ENCODE assay signal across 28 cellular contexts in genomic region chr12:76288218-76288617, GRCh38.
"Had no signal": no experiment of that assay in that cellular context is flagged by ENCODE, and none has a peak within 500 bp of the region (broad histone marks: within the 10 kb centered on the region; RNA-seq: fewer than 3 reads in every experiment).

No MANE protein-coding gene starts in this region.

- DNase-seq: activated CD4-positive, alpha-beta memory T cell treated with anti-CD3 and anti-CD28 coated beads, Interleukin-2, amount 10 ng/mL, durations not matched to agents 7 days and 5 days; activated CD4-positive, alpha-beta T cell treated with anti-CD3 and anti-CD28 coated beads for 1 hour; activated CD4-positive, alpha-beta T cell treated with anti-CD3 and anti-CD28 coated beads for 48 hours; activated CD4-positive, CD25-positive, alpha-beta regulatory T cell; activated CD8-positive, alpha-beta memory T cell treated with anti-CD3 and anti-CD28 coated beads for 24 hours; activated CD8-positive, alpha-beta memory T cell treated with anti-CD3 and anti-CD28 coated beads, Interleukin-2, amount 10 ng/mL, durations not matched to agents 7 days and 5 days; activated CD8-positive, alpha-beta memory T cell treated with anti-CD3 and anti-CD28 coated beads, Interleukin-2, amount 50 U/mL, for 48 hours; activated effector memory CD4-positive, alpha-beta T cell treated with Interleukin-2 at 50 U/mL for 16 hours; activated naive CD4-positive, alpha-beta T cell treated with anti-CD3 and anti-CD28 coated beads, Interleukin-2, amount 50 U/mL, for 16 hours; activated naive CD8-positive, alpha-beta T cell treated with anti-CD3 and anti-CD28 coated beads, Interleukin-2, amount 10 ng/mL, durations not matched to agents 7 days and 5 days; activated T-cell treated with anti-CD3 and anti-CD28 coated beads, Interleukin-2, amount 50 U/mL, for 48 hours; brain microvascular endothelial cell; central memory CD4-positive, alpha-beta T cell; NCI-H1105; NCI-H1417 treated with DMSO at 0.1 percent for 48 hours; NCI-H1694; NCI-H1930; NCI-H2081 treated with DMSO at 0.1 percent for 48 hours; NCI-H345; NCI-H524 treated with DMSO at 0.1 percent for 48 hours; NK-92 treated with Interleukin-12 subunit alpha and Interleukin-12 subunit beta, amount 100 ng/mL, for 24 hours; PC-3; Peyer's patch; SIG-M5; SW 1271; T1000; WERI-Rb-1 had no signal

- H3K27ac Mint-ChIP-seq: activated CD4-positive, alpha-beta memory T cell treated with anti-CD3 and anti-CD28 coated beads, Interleukin-2, amount 10 ng/mL, durations not matched to agents 7 days and 5 days; activated CD8-positive, alpha-beta memory T cell treated with anti-CD3 and anti-CD28 coated beads, Interleukin-2, amount 10 ng/mL, durations not matched to agents 7 days and 5 days; activated naive CD8-positive, alpha-beta T cell treated with anti-CD3 and anti-CD28 coated beads, Interleukin-2, amount 10 ng/mL, durations not matched to agents 7 days and 5 days had no signal

- H3K9me3 Mint-ChIP-seq: activated CD4-positive, alpha-beta memory T cell treated with anti-CD3 and anti-CD28 coated beads, Interleukin-2, amount 10 ng/mL, durations not matched to agents 7 days and 5 days had no signal

- H3K36me3 Mint-ChIP-seq: activated CD8-positive, alpha-beta memory T cell treated with anti-CD3 and anti-CD28 coated beads, Interleukin-2, amount 10 ng/mL, durations not matched to agents 7 days and 5 days; activated naive CD8-positive, alpha-beta T cell treated with anti-CD3 and anti-CD28 coated beads, Interleukin-2, amount 10 ng/mL, durations not matched to agents 7 days and 5 days had no signal

- ATAC-seq: activated CD8-positive, alpha-beta memory T cell treated with anti-CD3 and anti-CD28 coated beads, Interleukin-2, amount 10 ng/mL, durations not matched to agents 7 days and 5 days; PC-3; Right ventricle myocardium inferior had no signal
